In genomic region chr1:67713071-67713806, GRCh38 we compare ENCODE assay signal across 8 cellular contexts. TPM values are rescaled to one million over a fixed set of nuclear protein-coding genes. Genes with fewer than 3 reads are reported as not detected.
A peak's percentile ranks its signal among the peaks of the same experiment; 100 is the strongest.
DNase-seq lines count a peak whose midpoint lies in the region; ATAC-seq and TF ChIP-seq lines count a peak whose summit lies in the region.

No MANE protein-coding gene starts in this region.

- H3K9me2 ChIP-seq in PC-9 (ENCODE audit: insufficient read depth), result no peaks in the 10 kb centered on the region

- no peak overlapping the region for H3K18ac ChIP-seq in trophoblast cell (ENCODE audit: low read length)

- H3F3A ChIP-seq in PC-9 (ENCODE audit: insufficient read depth, low read depth), result peaks cover 13% of the 10 kb centered on the region

- H3K9ac ChIP-seq in trophoblast cell (ENCODE audit: low read length), result no peak overlapping the region

- intact Hi-C loops in left cardiac atrium (cut with DNase I), result no loop called here
- intact Hi-C loops in Right ventricle myocardium inferior (cut with DNase I), result no loop called here
- intact Hi-C loops in PC-9 (cut with micrococcal nuclease; ENCODE audit: unreplicated experiment), result no loop called here
- intact Hi-C loops in upper lobe of right lung (cut with DNase I), result no loop called here
- intact Hi-C loops in Caco-2 (cut with micrococcal nuclease; ENCODE audit: unreplicated experiment), result no loop called here

- H3K36me3 ChIP-seq in PC-9 (ENCODE audit: low read depth) (no peaks in the 10 kb centered on the region), upper lobe of right lung (no peaks in the 10 kb centered on the region), trophoblast cell (ENCODE audit: control insufficient read depth in 1 of 2, insufficient read depth in 2 of 2, low read length in 2 of 2) (no peaks in the 10 kb centered on the region), Caco-2 (ENCODE audit: control insufficient read depth, insufficient read depth, low read length) (no peaks in the 10 kb centered on the region)

- no peaks in the 10 kb centered on the region for H3K27me3 Mint-ChIP-seq in Caco-2 (ENCODE audit: insufficient read depth, unreplicated experiment)

- H3K4me2 ChIP-seq in PC-9 (peak overlapping the region; percentile 69), trophoblast cell (ENCODE audit: low read length) (no peak overlapping the region)

- no peak overlapping the region for H3K4ac ChIP-seq in trophoblast cell (ENCODE audit: low read depth, low read length)

- peak; percentile 33 for DNase-seq in left cardiac atrium
- DNase-seq in Right ventricle myocardium inferior (ENCODE audit: missing footprints), result no peak
- peak; percentile 70 to 92 for DNase-seq in PC-9
- DNase-seq in fibroblast of peridontal ligament (ENCODE audit: extremely low read depth), result peak; percentile 83
- DNase-seq in upper lobe of right lung, result no peak
- DNase-seq in trophoblast cell, result no peak
- DNase-seq in Caco-2, result no peak

- H3K9me3 ChIP-seq in PC-9 (ENCODE audit: insufficient read depth, low read depth) (no peaks in the 10 kb centered on the region), upper lobe of right lung (no peaks in the 10 kb centered on the region), trophoblast cell (ENCODE audit: insufficient read depth, low read depth, low read length) (no peaks in the 10 kb centered on the region), Caco-2 (no peaks in the 10 kb centered on the region)

- no peak overlapping the region for H2BK5ac ChIP-seq in trophoblast cell (ENCODE audit: low read depth, low read length, poor library complexity)

- H3K14ac ChIP-seq in trophoblast cell (ENCODE audit: low read length), result no peak overlapping the region

- H4K20me1 ChIP-seq in PC-9 (ENCODE audit: insufficient read depth), result no peaks in the 10 kb centered on the region

- ATAC-seq in left cardiac atrium, result peak in 1 of 2 donors; percentile 54
- ATAC-seq in Right ventricle myocardium inferior, result no peak
- ATAC-seq in upper lobe of right lung, result no peak
- no peak for ATAC-seq in GM21619 (IDR thresholded peaks at IDR 0.05; ENCODE audit: unreplicated experiment)

- H3K27ac ChIP-seq in PC-9, result peak overlapping the region; percentile 70
- no peak overlapping the region for H3K27ac ChIP-seq in upper lobe of right lung
- H3K27ac ChIP-seq in trophoblast cell (ENCODE audit: low read depth, low read length), result no peak overlapping the region

- H3K79me2 ChIP-seq in PC-9 (ENCODE audit: low read depth) (peaks cover 4% of the 10 kb centered on the region; the same call in 1 of the 2 replicates), trophoblast cell (ENCODE audit: control insufficient read depth, insufficient read depth, low read length, poor library complexity) (no peaks in the 10 kb centered on the region)

- no CpG with 5 or more reads among the region's 3 CpGs for WGBS in trophoblast cell (ENCODE audit: extremely low coverage, insufficient coverage, insufficient read length)

- no peaks in the 10 kb centered on the region for H3K36me3 Mint-ChIP-seq in Caco-2 (ENCODE audit: insufficient read depth, unreplicated experiment)

- no peak overlapping the region for H3K4me3 ChIP-seq in PC-9
- H3K4me3 ChIP-seq in upper lobe of right lung, result no peak overlapping the region
- H3K4me3 ChIP-seq in trophoblast cell (ENCODE audit: low read depth, low read length), result no peak overlapping the region
- no peak overlapping the region for H3K4me3 ChIP-seq in Caco-2 (ENCODE audit: low read depth, low read length)

- CTCF ChIA-PET in PC-9 (lab: Charles Lee), result interaction anchor here (0.7 kb wide), 1 partner anchor 179 kb away, joined by 15 read pairs; no protein-coding TSS in a partner anchor
- CTCF ChIA-PET in Caco-2 (lab: Charles Lee), result no interaction called here

- H2AK5ac ChIP-seq in trophoblast cell (ENCODE audit: low read length), result no peak overlapping the region

- H4K91ac ChIP-seq in trophoblast cell (ENCODE audit: low read depth, low read length), result no peak overlapping the region

- POLR2A ChIA-PET in PC-9 (lab: Charles Lee; ENCODE audit: unreplicated experiment) (interaction anchor here (0.5 to 0.6 kb wide), 2 partner anchors 12 to 25 kb away, joined by 3 to 5 read pairs; no protein-coding TSS in a partner anchor), Caco-2 (lab: Charles Lee) (no interaction called here)

- H3K79me1 ChIP-seq in trophoblast cell (ENCODE audit: low read length), result no peaks in the 10 kb centered on the region

- no peak overlapping the region for H2BK12ac ChIP-seq in trophoblast cell (ENCODE audit: low read length)

- peaks cover 44% of the 10 kb centered on the region for H3K4me1 ChIP-seq in PC-9 (replicated peaks; ENCODE audit: insufficient read depth)
- peaks cover 16% of the 10 kb centered on the region for H3K4me1 ChIP-seq in upper lobe of right lung
- peaks cover 0 to 6% of the 10 kb centered on the region in 2 experiments for H3K4me1 ChIP-seq in trophoblast cell (ENCODE audit: control insufficient read depth in 1 of 2, insufficient read depth in 2 of 2, low read length in 2 of 2)
- H3K4me1 ChIP-seq in Caco-2, result no peaks in the 10 kb centered on the region

- no peak overlapping the region for H4K8ac ChIP-seq in trophoblast cell (ENCODE audit: low read depth, low read length)

- no peak overlapping the region for H4K12ac ChIP-seq in trophoblast cell (ENCODE audit: low read depth, low read length)

- H3K4me3 Mint-ChIP-seq in Caco-2 (ENCODE audit: unreplicated experiment), result no peak overlapping the region

- H2AFZ ChIP-seq in PC-9 (no peak overlapping the region), trophoblast cell (ENCODE audit: insufficient read depth, low read length, poor library complexity) (no peak overlapping the region)

- H3K27me3 ChIP-seq in PC-9 (ENCODE audit: insufficient read depth, low read depth) (no peaks in the 10 kb centered on the region), upper lobe of right lung (no peaks in the 10 kb centered on the region), trophoblast cell (ENCODE audit: insufficient read depth, low read length) (no peaks in the 10 kb centered on the region), Caco-2 (replicated peaks; ENCODE audit: control insufficient read depth, insufficient read depth, low read length) (no peaks in the 10 kb centered on the region)

- H3K9me3 Mint-ChIP-seq in Caco-2 (ENCODE audit: unreplicated experiment), result no peaks in the 10 kb centered on the region

- H3K4me1 Mint-ChIP-seq in Caco-2 (ENCODE audit: low read depth, unreplicated experiment), result peaks cover 12% of the 10 kb centered on the region

- H2BK120ac ChIP-seq in trophoblast cell (ENCODE audit: insufficient read depth, low read length, poor library complexity), result no peak overlapping the region

- TF ChIP-seq CTCF in PC-9 (conservative IDR thresholded peaks at IDR 0.05) (no peak), upper lobe of right lung (IDR thresholded peaks at IDR 0.05) (no peak), Caco-2 (IDR thresholded peaks at IDR 0.05; ENCODE audit: insufficient read depth in 1 of 2, low read depth in 1 of 2, low read length in 1 of 2, severe bottlenecking in 1 of 2, unreplicated experiment in 1 of 2) (no peak)

- H3K27ac Mint-ChIP-seq in Caco-2 (ENCODE audit: unreplicated experiment), result no peak overlapping the region

- H3K23ac ChIP-seq in trophoblast cell (ENCODE audit: low read length), result no peak overlapping the region

- BruUV-seq in PC-9 (replicated peaks; lab: Mats Ljungman, UMichigan) (no TSS peak), Caco-2 (replicated peaks; lab: Mats Ljungman, UMichigan) (no TSS peak)

RNA-seq across cellular contexts. Expression of gene GADD45A, which starts 28.2 kb away (rescaled TPM):
- 10 to 100 TPM; 14.0 to 15.8 TPM for total RNA-seq in left cardiac atrium
- 53.8 TPM for total RNA-seq in Right ventricle myocardium inferior
- total RNA-seq in PC-9 (2021), result 63.6 and 112 TPM in 2 replicates
- total RNA-seq in upper lobe of right lung, result 16.4 TPM
- polyA plus RNA-seq in trophoblast cell (2013), result 81.0 and 84.6 TPM in 2 replicates
- total RNA-seq in Caco-2 (2022), result 58.6 and 59.0 TPM in 2 replicates

Comparison
In these comparisons a context has a peak if more than half of its experiments do, and no peak if none do; other contexts are left out.
1. DNase-seq: peak in left cardiac atrium (single experiment), PC-9 (2 of 2) and fibroblast of peridontal ligament (single experiment); none in Right ventricle myocardium inferior (single experiment), upper lobe of right lung (single experiment), trophoblast cell (0 of 2) and Caco-2 (0 of 2).